In genomic region chr17:7235693-7236665, GRCh38 we compare ENCODE assay signal across 9 cellular contexts. TPM values are rescaled to one million over a fixed set of nuclear protein-coding genes. Genes with fewer than 3 reads are reported as not detected.
DNase-seq lines count a peak whose midpoint lies in the region; ATAC-seq and TF ChIP-seq lines count a peak whose summit lies in the region.
"Had no signal": no experiment of that assay in that cellular context is flagged by ENCODE, and none has a peak within 500 bp of the region (broad histone marks: within the 10 kb centered on the region; RNA-seq: fewer than 3 reads in every experiment).

No MANE protein-coding gene starts in this region.

- no peaks in the 10 kb centered on the region for H3K27me3 Mint-ChIP-seq in chondrocyte (ENCODE audit: low read depth)
- H3K27me3 Mint-ChIP-seq in osteocyte (ENCODE audit: unreplicated experiment), result no peaks in the 10 kb centered on the region

- H3K4me3 ChIP-seq in NT2/D1 (ENCODE audit: insufficient read length, low read depth) (no peak overlapping the region), ascending aorta (no peak overlapping the region)

- peak overlapping the region; percentile 13 for H3K9ac ChIP-seq in NT2/D1 (ENCODE audit: insufficient read length, low read depth)

- H3K9me3 Mint-ChIP-seq in chondrocyte (ENCODE audit: low read depth), result no peaks in the 10 kb centered on the region
- H3K9me3 Mint-ChIP-seq in osteocyte (ENCODE audit: unreplicated experiment), result no peaks in the 10 kb centered on the region

- DNase-seq in DMS53 (lab: John Stamatoyannopoulos, UW) (peak; percentile 78), DMS53 treated with DMSO at 0.1 percent for 48 hours (lab: John Stamatoyannopoulos, UW; ENCODE audit: unreplicated experiment) (no peak), NT2/D1 (ENCODE audit: low read depth, low spot score) (no peak), chondrocyte (ENCODE audit: low spot score) (no peak), osteocyte (ENCODE audit: extremely low spot score, unreplicated experiment) (no peak), NCI-H2196 (lab: John Stamatoyannopoulos, UW; ENCODE audit: unreplicated experiment) (no peak), ascending aorta (ENCODE audit: low spot score in 2 of 2) (no peak)
- DNase-seq: 8988T had no signal

- TF ChIP-seq CTCF in chondrocyte (IDR thresholded peaks at IDR 0.05), result no peak
- no peak for TF ChIP-seq CTCF in osteocyte (IDR thresholded peaks at IDR 0.05)
- TF ChIP-seq CTCF in ascending aorta (IDR thresholded peaks at IDR 0.05), result no peak

- H3K9me3 ChIP-seq in NT2/D1 (ENCODE audit: insufficient read depth, low read length) (no peaks in the 10 kb centered on the region), ascending aorta (no peaks in the 10 kb centered on the region)

- H3K36me3 ChIP-seq in NT2/D1 (ENCODE audit: insufficient read depth, insufficient read length, low read length) (peaks cover 42% of the 10 kb centered on the region), ascending aorta (peaks cover 10 to 27% of the 10 kb centered on the region in 2 donors)

- intact Hi-C loops in ascending aorta (cut with DNase I), result loop anchor here (5.0 kb wide), 1 partner anchor 606 kb away; no protein-coding TSS in a partner anchor

- H3K4me3 Mint-ChIP-seq in chondrocyte (ENCODE audit: unreplicated experiment), result peak overlapping the region; percentile 96
- H3K4me3 Mint-ChIP-seq in osteocyte (ENCODE audit: unreplicated experiment), result peak overlapping the region; percentile 50

- peaks cover 65% of the 10 kb centered on the region for H3K4me1 Mint-ChIP-seq in chondrocyte (ENCODE audit: low read depth)
- H3K4me1 Mint-ChIP-seq in osteocyte (ENCODE audit: unreplicated experiment), result peaks cover 61% of the 10 kb centered on the region

- H3K4me1 ChIP-seq in NT2/D1 (ENCODE audit: insufficient read depth, insufficient read length) (peaks cover 12% of the 10 kb centered on the region), ascending aorta (peaks cover 10 to 29% of the 10 kb centered on the region in 2 donors)

- H3K36me3 Mint-ChIP-seq in chondrocyte (ENCODE audit: low read depth) (peaks cover 17% of the 10 kb centered on the region), osteocyte (ENCODE audit: unreplicated experiment) (peaks cover 27% of the 10 kb centered on the region)

- peak overlapping the region; percentile 96 for H3K27ac Mint-ChIP-seq in chondrocyte (ENCODE audit: unreplicated experiment)
- peak overlapping the region; percentile 97 for H3K27ac Mint-ChIP-seq in osteocyte (ENCODE audit: unreplicated experiment)

- no peak for ATAC-seq in GM19324 (IDR thresholded peaks at IDR 0.05; ENCODE audit: low FRiP score, unreplicated experiment)

- H3K27me3 ChIP-seq in NT2/D1 (ENCODE audit: insufficient read depth, insufficient read length) (no peaks in the 10 kb centered on the region), ascending aorta (no peaks in the 10 kb centered on the region)

- H3K27ac ChIP-seq in ascending aorta, result no peak overlapping the region

RNA-seq across cellular contexts. Expression of gene DVL2, which starts 1.7 kb away (rescaled TPM):
- total RNA-seq in chondrocyte, result 58.8 to 65.2 TPM (median 59.5 TPM) in 3 replicates
- total RNA-seq in osteocyte, result 87.7 and 99.7 TPM in 2 replicates
- 17.2 TPM for total RNA-seq in ascending aorta

RNA-seq across cellular contexts. Expression of gene PHF23, which starts 3.3 kb away (rescaled TPM):
- total RNA-seq in chondrocyte (49.5 to 57.8 TPM (median 53.1 TPM) in 3 replicates), osteocyte (51.6 and 54.7 TPM in 2 replicates), ascending aorta (13.3 TPM)

RNA-seq across cellular contexts. Expression of gene GABARAP, which starts 6.3 kb away (rescaled TPM):
- total RNA-seq in chondrocyte (449 to 459 TPM (median 455 TPM) in 3 replicates), osteocyte (642 TPM in 2 replicates), ascending aorta (422 TPM)

RNA-seq across cellular contexts. Expression of gene CTDNEP1, which starts 15.6 kb away (rescaled TPM):
- total RNA-seq in chondrocyte (105 to 118 TPM (median 111 TPM) in 3 replicates), osteocyte (145 and 151 TPM in 2 replicates), ascending aorta (81.4 TPM)

RNA-seq across cellular contexts. Expression of gene ELP5, which starts 16.0 kb away (rescaled TPM):
- total RNA-seq in chondrocyte (24.9 to 32.7 TPM (median 25.8 TPM) in 3 replicates), osteocyte (30.2 and 37.6 TPM in 2 replicates), ascending aorta (106 TPM)
